In genomic region chr1:91779603-91780021, GRCh38 we compare ENCODE assay signal across 17 cellular contexts.
DNase-seq lines count a peak whose midpoint lies in the region; ATAC-seq and TF ChIP-seq lines count a peak whose summit lies in the region.
"Had no signal": no experiment of that assay in that cellular context is flagged by ENCODE, and none has a peak within 500 bp of the region (broad histone marks: within the 10 kb centered on the region; RNA-seq: fewer than 3 reads in every experiment).

No MANE protein-coding gene starts in this region.

- ATAC-seq in SK-N-SH treated with all-trans-retinoic acid at 6 μM for 48 hours, result no peak
- no peak for ATAC-seq in stimulated activated naive CD8-positive, alpha-beta T cell treated with anti-CD3 and anti-CD28 coated beads, Interleukin-15, Interleukin-2, amounts not matched to agents 100 U/mL and 50 U/mL, for 24 hours
- ATAC-seq: naive thymus-derived CD8-positive, alpha-beta T cell; PC-3 had no signal

- H3K9me3 ChIP-seq in SJCRH30 (replicated peaks), result no peaks in the 10 kb centered on the region
- H3K9me3 ChIP-seq: MG63, SK-N-SH had no signal

- H3K4me1 ChIP-seq in SJCRH30, result peaks cover 30% of the 10 kb centered on the region

- DNase-seq in HK-2 (ENCODE audit: unreplicated experiment) (peak; percentile 10), SJCRH30 (peak; percentile 35 to 69), glomerular visceral epithelial cell (ENCODE audit: extremely low spot score) (peak; percentile 14), retinal pigment epithelial cell (ENCODE audit: low read depth) (no peak)
- no peak for DNase-seq in stimulated activated naive CD8-positive, alpha-beta T cell treated with anti-CD3 and anti-CD28 coated beads, Interleukin-15, Interleukin-2, amounts not matched to agents 100 U/mL and 50 U/mL, for 24 hours
- DNase-seq in stimulated activated CD4-positive, alpha-beta T cell treated with anti-CD3 and anti-CD28 coated beads, Interleukin-4, amount 100 ng/mL, for 24 hours, result no peak
- DNase-seq in activated naive CD4-positive, alpha-beta T cell (lab: John Stamatoyannopoulos, UW), result no peak
- DNase-seq: activated CD4-positive, alpha-beta T cell treated with anti-CD3 and anti-CD28 coated beads, Interleukin-2, amount 10 ng/mL, durations not matched to agents 24 days and 14 days; activated naive CD4-positive, alpha-beta T cell treated with anti-CD3 and anti-CD28 coated beads for 36 hours; CD4-positive, alpha-beta memory T cell; HFFc6; mammary epithelial cell; MG63; naive thymus-derived CD8-positive, alpha-beta T cell; PC-3; SK-N-SH had no signal

- peak; percentile 3 for TF ChIP-seq CTCF in retinal pigment epithelial cell (conservative IDR thresholded peaks at IDR 0.05; ENCODE audit: low read depth, low read length)

- no peaks in the 10 kb centered on the region for H3K36me3 ChIP-seq in SJCRH30
- H3K36me3 ChIP-seq: MG63 had no signal

- H3K27me3 ChIP-seq in SJCRH30, result no peaks in the 10 kb centered on the region
- H3K27me3 ChIP-seq: MG63 had no signal

- H3K4me3 ChIP-seq in SJCRH30 (no peak overlapping the region), retinal pigment epithelial cell (ENCODE audit: low read length) (no peak overlapping the region)
- H3K4me3 ChIP-seq: MG63 had no signal

- H3K27ac ChIP-seq in SJCRH30, result peak overlapping the region; percentile 20

TF ChIP-seq in SK-N-SH treated with all-trans-retinoic acid at 6 μM for 48 hours, 23 proteins besides CTCF, POLR2A, EP300 and RAD21:
- TF ChIP-seq CREB5 (CRISPR knock-in tag; IDR thresholded peaks at IDR 0.05; ENCODE audit: low read depth), result no peak
- TF ChIP-seq GLIS3 (CRISPR knock-in tag; IDR thresholded peaks at IDR 0.05), result no peak
- no peak for TF ChIP-seq BACH2 (CRISPR knock-in tag; IDR thresholded peaks at IDR 0.05; ENCODE audit: borderline replicate concordance)
- TF ChIP-seq ARNTL (CRISPR knock-in tag; IDR thresholded peaks at IDR 0.05; ENCODE audit: borderline replicate concordance, low read depth), result no peak
- no peak for TF ChIP-seq RARB (CRISPR knock-in tag; IDR thresholded peaks at IDR 0.05)
- TF ChIP-seq POU6F1 (CRISPR knock-in tag; IDR thresholded peaks at IDR 0.05; ENCODE audit: borderline replicate concordance, low read depth), result no peak
- no peak for TF ChIP-seq PPARA (CRISPR knock-in tag; IDR thresholded peaks at IDR 0.05; ENCODE audit: borderline replicate concordance)
- no peak for TF ChIP-seq TCF4 (CRISPR knock-in tag; IDR thresholded peaks at IDR 0.05; ENCODE audit: borderline replicate concordance)
- no peak for TF ChIP-seq ZFP3 (CRISPR knock-in tag; IDR thresholded peaks at IDR 0.05)
- TF ChIP-seq CSDC2 (CRISPR knock-in tag; IDR thresholded peaks at IDR 0.05), result no peak
- no peak for TF ChIP-seq TSHZ2 (CRISPR knock-in tag; IDR thresholded peaks at IDR 0.05)
- no peak for TF ChIP-seq ESRRG (CRISPR knock-in tag; IDR thresholded peaks at IDR 0.05)

Comparison
In these comparisons a context has a peak if more than half of its experiments do, and no peak if none do; other contexts are left out.
1. DNase-seq: peak in HK-2 (single experiment), SJCRH30 (2 of 2) and glomerular visceral epithelial cell (single experiment); none in retinal pigment epithelial cell (single experiment), stimulated activated naive CD8-positive, alpha-beta T cell treated with anti-CD3 and anti-CD28 coated beads, Interleukin-15, Interleukin-2, amounts not matched to agents 100 U/mL and 50 U/mL, for 24 hours (single experiment), stimulated activated CD4-positive, alpha-beta T cell treated with anti-CD3 and anti-CD28 coated beads, Interleukin-4, amount 100 ng/mL, for 24 hours (single experiment) and activated naive CD4-positive, alpha-beta T cell (0 of 4).